8 cellular contexts compared by ENCODE assay signal in the genomic region with DNA sequence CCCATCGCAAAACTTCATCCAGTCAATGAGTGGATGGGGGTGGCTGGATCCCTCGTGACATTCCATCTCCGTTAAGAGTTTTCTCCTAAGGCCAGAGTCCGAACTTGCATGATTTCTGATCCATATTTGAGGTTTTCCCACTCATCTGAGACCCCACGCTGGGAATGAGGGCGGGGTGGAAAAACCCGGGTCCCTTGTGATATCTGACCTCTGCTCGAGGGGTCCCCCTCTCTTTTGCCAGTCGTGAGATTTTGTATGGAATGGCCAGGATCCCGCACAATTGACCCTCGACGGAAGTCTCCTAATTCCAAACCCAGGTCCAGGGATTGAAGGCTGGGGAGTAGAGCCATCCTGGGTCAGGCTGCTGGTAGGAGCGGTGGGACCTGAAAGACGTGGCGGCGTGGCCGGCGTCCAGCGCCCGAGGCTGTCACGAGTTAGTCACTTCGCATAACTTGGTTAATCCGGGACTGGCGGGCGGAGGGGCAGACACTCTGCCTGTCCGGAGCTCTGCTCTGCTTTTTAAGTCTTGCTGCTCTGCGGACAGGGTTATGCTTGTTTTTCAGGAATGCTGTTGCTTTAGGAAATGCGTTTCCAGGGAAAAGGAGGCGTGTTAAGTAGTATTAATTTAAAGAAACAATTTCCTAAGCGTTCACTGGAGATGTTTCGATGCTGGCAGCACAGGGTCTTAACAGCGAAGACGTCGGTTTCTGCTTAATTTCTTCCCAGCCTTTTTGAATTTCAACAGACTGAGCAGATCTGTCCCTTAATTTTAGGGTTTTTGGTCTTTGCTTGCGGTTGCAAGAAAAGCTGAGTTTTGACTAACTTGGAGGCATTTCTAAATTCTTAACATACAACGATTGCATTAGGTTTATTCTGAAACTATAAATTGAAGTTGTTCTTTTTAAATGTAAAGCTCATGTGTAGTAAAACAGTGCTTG. TPM values are rescaled to one million over a fixed set of nuclear protein-coding genes. Genes with fewer than 3 reads are reported as not detected.
DNase-seq lines count a peak whose midpoint lies in the region; TF ChIP-seq lines count a peak whose summit lies in the region.

No MANE protein-coding gene starts in this region.

- H3K27ac ChIP-seq in duodenal mucosa (ENCODE audit: low read depth, low read length) (peak overlapping the region; percentile 89), liver (ENCODE audit: low read depth in 1 of 2, low read length in 2 of 2) (peak overlapping the region; percentile 92 to 98)

- peaks cover 41 to 51% of the 10 kb centered on the region in 2 donors for H3K4me1 ChIP-seq in duodenal mucosa (ENCODE audit: control insufficient read depth in 1 of 2, insufficient read depth in 2 of 2, low read length in 2 of 2)
- peaks cover 9 to 50% (median 46%) of the 10 kb centered on the region in 4 donors for H3K4me1 ChIP-seq in liver (ENCODE audit: control insufficient read depth in 4 of 4, insufficient read depth in 4 of 4, low read length in 3 of 4)

- no peaks in the 10 kb centered on the region for H3K27me3 ChIP-seq in duodenal mucosa (ENCODE audit: control insufficient read depth in 1 of 2, insufficient read depth in 2 of 2, low read length in 2 of 2)
- H3K27me3 ChIP-seq in liver (ENCODE audit: control insufficient read depth in 4 of 4, insufficient read depth in 4 of 4, low read length in 3 of 4), result no peaks in the 10 kb centered on the region

- H3K4me3 ChIP-seq in duodenal mucosa (ENCODE audit: low read depth in 1 of 2, low read length in 2 of 2), result peak overlapping the region; percentile 83 to 96
- H3K4me3 ChIP-seq in liver (ENCODE audit: low read depth in 1 of 3, low read length in 3 of 3), result peak overlapping the region; percentile 63 to 99 (median 68)

- TF ChIP-seq CTCF in liver (IDR thresholded peaks at IDR 0.05; ENCODE audit: low read depth, low read length, missing input control), result no peak

- H3K9me3 ChIP-seq in duodenal mucosa (ENCODE audit: control insufficient read depth in 1 of 2, low read length in 2 of 2) (no peaks in the 10 kb centered on the region), liver (ENCODE audit: control insufficient read depth in 4 of 4, low read length in 3 of 4) (no peaks in the 10 kb centered on the region)

- 2% methylated on average over 36 of the region's 36 CpGs for WGBS in liver

- no peaks in the 10 kb centered on the region for H3K36me3 ChIP-seq in duodenal mucosa (ENCODE audit: control insufficient read depth in 1 of 2, insufficient read depth in 2 of 2, low read length in 2 of 2)
- no peaks in the 10 kb centered on the region for H3K36me3 ChIP-seq in liver (ENCODE audit: control insufficient read depth in 4 of 4, insufficient read depth in 3 of 4, low read depth in 1 of 4, low read length in 3 of 4)

- in situ Hi-C loops in KBM-7 (cut with MboI; ENCODE audit: low pct_unique_long_range_greater_than_20kb, low sequenced_read_pairs), result no loop called here

- peak in 1 of 2 donors; percentile 8 for TF ChIP-seq RAD21 in liver (IDR thresholded peaks at IDR 0.05)

- H3K9ac ChIP-seq in duodenal mucosa (ENCODE audit: low read depth in 1 of 2, low read length in 2 of 2) (peak overlapping the region; percentile 85 to 88), liver (ENCODE audit: low read depth in 1 of 2, low read length in 2 of 2) (peak overlapping the region; percentile 89 to 96)

- DNase-seq in AG20443 (ENCODE audit: low spot score) (peak; percentile 91), GM19238 (ENCODE audit: insufficient read length, low spot score) (peak; percentile 14), KBM-7 (peak; percentile 56), NCI-H2081 treated with DMSO at 0.1 percent for 48 hours (lab: John Stamatoyannopoulos, UW) (no peak)
- DNase-seq in activated CD4-positive, alpha-beta T cell treated with anti-CD3 and anti-CD28 coated beads for 48 hours, result peak; percentile 67
- peak; percentile 33 to 39 for DNase-seq in stimulated activated CD4-positive, alpha-beta T cell treated with anti-CD3 and anti-CD28 coated beads, Interleukin-4, amount 100 ng/mL, for 48 hours (ENCODE audit: low read depth in 2 of 2)

TF ChIP-seq in liver, 16 proteins besides CTCF, POLR2A, EP300 and RAD21:
- TF ChIP-seq, protein P1, sequence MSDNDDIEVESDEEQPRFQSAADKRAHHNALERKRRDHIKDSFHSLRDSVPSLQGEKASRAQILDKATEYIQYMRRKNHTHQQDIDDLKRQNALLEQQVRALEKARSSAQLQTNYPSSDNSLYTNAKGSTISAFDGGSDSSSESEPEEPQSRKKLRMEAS (IDR thresholded peaks at IDR 0.05), result no peak
- TF ChIP-seq EGR1 (IDR thresholded peaks at IDR 0.05; ENCODE audit: low read depth in 2 of 2) (no peak), GABPA (IDR thresholded peaks at IDR 0.05 in 1 of 2, conservative IDR thresholded peaks at IDR 0.05 in 1 of 2) (no peak), JUND (IDR thresholded peaks at IDR 0.05) (peak in 1 of 2 donors; percentile 6), FOXA1 (IDR thresholded peaks at IDR 0.05) (no peak), HNF4A (conservative IDR thresholded peaks at IDR 0.05) (peak; percentile 21 to 52), RXRA (IDR thresholded peaks at IDR 0.05) (peak in 1 of 2 donors; percentile 49), FOXA2 (IDR thresholded peaks at IDR 0.05) (no peak), SP1 (IDR thresholded peaks at IDR 0.05) (no peak), HNF4G (IDR thresholded peaks at IDR 0.05) (no peak), NR2F2 (IDR thresholded peaks at IDR 0.05) (peak; percentile 48), TAF1 (conservative IDR thresholded peaks at IDR 0.05) (no peak), YY1 (IDR thresholded peaks at IDR 0.05) (no peak)
- TF ChIP-seq, protein P2, sequence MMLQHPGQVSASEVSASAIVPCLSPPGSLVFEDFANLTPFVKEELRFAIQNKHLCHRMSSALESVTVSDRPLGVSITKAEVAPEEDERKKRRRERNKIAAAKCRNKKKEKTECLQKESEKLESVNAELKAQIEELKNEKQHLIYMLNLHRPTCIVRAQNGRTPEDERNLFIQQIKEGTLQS (IDR thresholded peaks at IDR 0.05), result no peak
- TF ChIP-seq, protein P3, sequence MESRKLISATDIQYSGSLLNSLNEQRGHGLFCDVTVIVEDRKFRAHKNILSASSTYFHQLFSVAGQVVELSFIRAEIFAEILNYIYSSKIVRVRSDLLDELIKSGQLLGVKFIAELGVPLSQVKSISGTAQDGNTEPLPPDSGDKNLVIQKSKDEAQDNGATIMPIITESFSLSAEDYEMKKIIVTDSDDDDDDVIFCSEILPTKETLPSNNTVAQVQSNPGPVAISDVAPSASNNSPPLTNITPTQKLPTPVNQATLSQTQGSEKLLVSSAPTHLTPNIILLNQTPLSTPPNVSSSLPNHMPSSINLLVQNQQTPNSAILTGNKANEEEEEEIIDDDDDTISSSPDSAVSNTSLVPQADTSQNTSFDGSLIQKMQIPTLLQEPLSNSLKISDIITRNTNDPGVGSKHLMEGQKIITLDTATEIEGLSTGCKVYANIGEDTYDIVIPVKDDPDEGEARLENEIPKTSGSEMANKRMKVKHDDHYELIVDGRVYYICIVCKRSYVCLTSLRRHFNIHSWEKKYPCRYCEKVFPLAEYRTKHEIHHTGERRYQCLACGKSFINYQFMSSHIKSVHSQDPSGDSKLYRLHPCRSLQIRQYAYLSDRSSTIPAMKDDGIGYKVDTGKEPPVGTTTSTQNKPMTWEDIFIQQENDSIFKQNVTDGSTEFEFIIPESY (IDR thresholded peaks at IDR 0.05), result no peak
- TF ChIP-seq, protein P4, sequence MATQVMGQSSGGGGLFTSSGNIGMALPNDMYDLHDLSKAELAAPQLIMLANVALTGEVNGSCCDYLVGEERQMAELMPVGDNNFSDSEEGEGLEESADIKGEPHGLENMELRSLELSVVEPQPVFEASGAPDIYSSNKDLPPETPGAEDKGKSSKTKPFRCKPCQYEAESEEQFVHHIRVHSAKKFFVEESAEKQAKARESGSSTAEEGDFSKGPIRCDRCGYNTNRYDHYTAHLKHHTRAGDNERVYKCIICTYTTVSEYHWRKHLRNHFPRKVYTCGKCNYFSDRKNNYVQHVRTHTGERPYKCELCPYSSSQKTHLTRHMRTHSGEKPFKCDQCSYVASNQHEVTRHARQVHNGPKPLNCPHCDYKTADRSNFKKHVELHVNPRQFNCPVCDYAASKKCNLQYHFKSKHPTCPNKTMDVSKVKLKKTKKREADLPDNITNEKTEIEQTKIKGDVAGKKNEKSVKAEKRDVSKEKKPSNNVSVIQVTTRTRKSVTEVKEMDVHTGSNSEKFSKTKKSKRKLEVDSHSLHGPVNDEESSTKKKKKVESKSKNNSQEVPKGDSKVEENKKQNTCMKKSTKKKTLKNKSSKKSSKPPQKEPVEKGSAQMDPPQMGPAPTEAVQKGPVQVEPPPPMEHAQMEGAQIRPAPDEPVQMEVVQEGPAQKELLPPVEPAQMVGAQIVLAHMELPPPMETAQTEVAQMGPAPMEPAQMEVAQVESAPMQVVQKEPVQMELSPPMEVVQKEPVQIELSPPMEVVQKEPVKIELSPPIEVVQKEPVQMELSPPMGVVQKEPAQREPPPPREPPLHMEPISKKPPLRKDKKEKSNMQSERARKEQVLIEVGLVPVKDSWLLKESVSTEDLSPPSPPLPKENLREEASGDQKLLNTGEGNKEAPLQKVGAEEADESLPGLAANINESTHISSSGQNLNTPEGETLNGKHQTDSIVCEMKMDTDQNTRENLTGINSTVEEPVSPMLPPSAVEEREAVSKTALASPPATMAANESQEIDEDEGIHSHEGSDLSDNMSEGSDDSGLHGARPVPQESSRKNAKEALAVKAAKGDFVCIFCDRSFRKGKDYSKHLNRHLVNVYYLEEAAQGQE (IDR thresholded peaks at IDR 0.05), result no peak

RNA-seq across cellular contexts. Expression of a gene that starts 1.0 kb away (rescaled TPM):
- 100 to 1,000 TPM in 1 of 2 donors, 10 to 100 TPM in 1; 35.7 to 100 TPM for total RNA-seq in liver
- polyA plus RNA-seq in liver, result 10 to 100 TPM; 21.3 to 71.1 TPM
